In genomic region chr13:92716749-92717148, GRCh38 we compare ENCODE assay signal across 11 cellular contexts.
A peak's percentile ranks its signal among the peaks of the same experiment; 100 is the strongest.
DNase-seq lines count a peak whose midpoint lies in the region; ATAC-seq and TF ChIP-seq lines count a peak whose summit lies in the region.
"Had no signal": no experiment of that assay in that cellular context is flagged by ENCODE, and none has a peak within 500 bp of the region (broad histone marks: within the 10 kb centered on the region; RNA-seq: fewer than 3 reads in every experiment).

No MANE protein-coding gene starts in this region.

- H3K4me3 Mint-ChIP-seq in HFFc6 = no peak overlapping the region
- no peak overlapping the region for H3K4me3 Mint-ChIP-seq in chondrocyte (ENCODE audit: unreplicated experiment)
- no peak overlapping the region for H3K4me3 Mint-ChIP-seq in activated CD4-positive, alpha-beta memory T cell treated with anti-CD3 and anti-CD28 coated beads, Interleukin-2, amount 10 ng/mL, durations not matched to agents 7 days and 5 days

- TF ChIP-seq CTCF in HFFc6 (IDR thresholded peaks at IDR 0.05) (peak; percentile 36; the same call in 1 of the 2 replicates), chondrocyte (IDR thresholded peaks at IDR 0.05) (peak; percentile 82), right lobe of liver (IDR thresholded peaks at IDR 0.05) (peak; percentile 12 to 25 (median 20)), adrenal gland (IDR thresholded peaks at IDR 0.05) (peak in 2 of 6 experiments; percentile 9 to 19)

- POLR2A ChIA-PET in activated CD4-positive, alpha-beta memory T cell treated with anti-CD3 and anti-CD28 coated beads, Interleukin-2, amount 10 ng/mL, durations not matched to agents 7 days and 5 days (lab: Charles Lee) = no interaction called here

- H3K36me3 ChIP-seq in ACC112 (ENCODE audit: insufficient read depth, low read length) (no peaks in the 10 kb centered on the region), right lobe of liver (no peaks in the 10 kb centered on the region), adrenal gland (replicated peaks in 1 of 2) (no peaks in the 10 kb centered on the region)
- H3K36me3 ChIP-seq: pancreas, vagina had no signal

- WGBS in right lobe of liver (ENCODE audit: insufficient coverage, low coverage, low lambda C conversion rate, missing lambda C conversion rate) = 35% methylated on average over 6 of the region's 6 CpGs
- WGBS in adrenal gland, 4 donors = 52 to 66% (median 57%) methylated on average over 6 of the region's 6 CpGs

- no peak overlapping the region for H3K27ac ChIP-seq in ACC112 (ENCODE audit: low read depth, low read length)
- H3K27ac ChIP-seq in right lobe of liver = no peak overlapping the region
- H3K27ac ChIP-seq in adrenal gland = no peak overlapping the region
- H3K27ac ChIP-seq: pancreas, vagina had no signal

- no peaks in the 10 kb centered on the region for H3K9me3 ChIP-seq in right lobe of liver
- H3K9me3 ChIP-seq in adrenal gland (replicated peaks in 1 of 3) = no peaks in the 10 kb centered on the region
- H3K9me3 ChIP-seq: pancreas, vagina had no signal

- no peak overlapping the region for H3K27ac Mint-ChIP-seq in HFFc6
- no peak overlapping the region for H3K27ac Mint-ChIP-seq in chondrocyte (ENCODE audit: unreplicated experiment)
- no peak overlapping the region for H3K27ac Mint-ChIP-seq in activated CD4-positive, alpha-beta memory T cell treated with anti-CD3 and anti-CD28 coated beads, Interleukin-2, amount 10 ng/mL, durations not matched to agents 7 days and 5 days

- H3K27me3 Mint-ChIP-seq in HFFc6 (ENCODE audit: insufficient read depth) (no peaks in the 10 kb centered on the region), chondrocyte (ENCODE audit: low read depth) (no peaks in the 10 kb centered on the region)
- H3K27me3 Mint-ChIP-seq in activated CD4-positive, alpha-beta memory T cell treated with anti-CD3 and anti-CD28 coated beads, Interleukin-2, amount 10 ng/mL, durations not matched to agents 7 days and 5 days = no peaks in the 10 kb centered on the region

- H3K36me3 Mint-ChIP-seq in HFFc6 (ENCODE audit: low read depth) = no peaks in the 10 kb centered on the region; the same call in 1 of the 2 replicates
- no peaks in the 10 kb centered on the region for H3K36me3 Mint-ChIP-seq in chondrocyte (ENCODE audit: low read depth)
- H3K36me3 Mint-ChIP-seq in activated CD4-positive, alpha-beta memory T cell treated with anti-CD3 and anti-CD28 coated beads, Interleukin-2, amount 10 ng/mL, durations not matched to agents 7 days and 5 days (ENCODE audit: low read depth) = no peaks in the 10 kb centered on the region

- DNase-seq in HFFc6 (peak; percentile 8), chondrocyte (ENCODE audit: low spot score) (no peak), right lobe of liver (no peak), adrenal gland (no peak)
- DNase-seq in activated CD4-positive, alpha-beta memory T cell treated with anti-CD3 and anti-CD28 coated beads, Interleukin-2, amount 10 ng/mL, durations not matched to agents 7 days and 5 days = no peak
- DNase-seq: activated T-cell treated with anti-CD3 and anti-CD28 coated beads, Interleukin-2, amount 50 U/mL, for 1 hour; pancreas had no signal

- ATAC-seq in right lobe of liver (peak in 2 of 4 donors; percentile 15 to 23), GM19035 (IDR thresholded peaks at IDR 0.05; ENCODE audit: unreplicated experiment) (no peak), GM18873 (IDR thresholded peaks at IDR 0.05; ENCODE audit: low FRiP score, unreplicated experiment) (no peak)

- CTCF ChIA-PET in activated CD4-positive, alpha-beta memory T cell treated with anti-CD3 and anti-CD28 coated beads, Interleukin-2, amount 10 ng/mL, durations not matched to agents 7 days and 5 days (lab: Charles Lee) = no interaction called here

- no peaks in the 10 kb centered on the region for H3K27me3 ChIP-seq in ACC112 (ENCODE audit: insufficient read depth, low read length)
- no peaks in the 10 kb centered on the region for H3K27me3 ChIP-seq in right lobe of liver
- H3K27me3 ChIP-seq in adrenal gland = no peaks in the 10 kb centered on the region
- H3K27me3 ChIP-seq: pancreas, vagina had no signal

- no peaks in the 10 kb centered on the region for H3K4me1 Mint-ChIP-seq in HFFc6 (ENCODE audit: low read depth)
- no peaks in the 10 kb centered on the region for H3K4me1 Mint-ChIP-seq in chondrocyte (ENCODE audit: low read depth)
- H3K4me1 Mint-ChIP-seq in activated CD4-positive, alpha-beta memory T cell treated with anti-CD3 and anti-CD28 coated beads, Interleukin-2, amount 10 ng/mL, durations not matched to agents 7 days and 5 days = no peaks in the 10 kb centered on the region

- intact Hi-C loops in right lobe of liver (cut with DNase I) (no loop called here), adrenal gland (cut with DNase I) (no loop called here)

- H3K4me1 ChIP-seq in ACC112 (ENCODE audit: control insufficient read depth, insufficient read depth, low read length, unreplicated experiment) (no peaks in the 10 kb centered on the region), right lobe of liver (no peaks in the 10 kb centered on the region), adrenal gland (replicated peaks in 1 of 2) (no peaks in the 10 kb centered on the region)
- H3K4me1 ChIP-seq: vagina had no signal

- TF ChIP-seq POLR2A in right lobe of liver (IDR thresholded peaks at IDR 0.05) = no peak
- TF ChIP-seq POLR2A in adrenal gland (IDR thresholded peaks at IDR 0.05) = no peak

- peak overlapping the region; percentile 64 for H2AFZ ChIP-seq in ACC112 (ENCODE audit: low read length, unreplicated experiment)

- H3K9me3 Mint-ChIP-seq in HFFc6 = peaks cover 17% of the 10 kb centered on the region
- peaks cover 6% of the 10 kb centered on the region for H3K9me3 Mint-ChIP-seq in chondrocyte (ENCODE audit: low read depth)
- peaks cover 8% of the 10 kb centered on the region for H3K9me3 Mint-ChIP-seq in activated CD4-positive, alpha-beta memory T cell treated with anti-CD3 and anti-CD28 coated beads, Interleukin-2, amount 10 ng/mL, durations not matched to agents 7 days and 5 days

- H3K4me3 ChIP-seq in ACC112 (ENCODE audit: low read depth, low read length) = no peak overlapping the region
- no peak overlapping the region for H3K4me3 ChIP-seq in right lobe of liver
- H3K4me3 ChIP-seq in adrenal gland = no peak overlapping the region
- H3K4me3 ChIP-seq: pancreas, vagina had no signal

- H3K79me2 ChIP-seq in ACC112 (ENCODE audit: control insufficient read depth, insufficient read depth, low read length, unreplicated experiment) = no peaks in the 10 kb centered on the region
